24 cellular contexts compared by ENCODE assay signal in genomic region chrX:11125079-11125478, GRCh38.
"Had no signal": no experiment of that assay in that cellular context is flagged by ENCODE, and none has a peak within 500 bp of the region (broad histone marks: within the 10 kb centered on the region; RNA-seq: fewer than 3 reads in every experiment).

No MANE protein-coding gene starts in this region.

- H3K36me3 ChIP-seq: pancreas, thoracic aorta, transverse colon had no signal

- H3K4me1 Mint-ChIP-seq: naive B cell, neural crest cell had no signal

- H3K4me3 ChIP-seq: lung, pancreas, thoracic aorta, transverse colon, vagina had no signal

- H3K4me1 ChIP-seq: pancreas, vagina had no signal

- DNase-seq: cerebellar nuclear complex; cortex of kidney; effector memory CD8-positive, alpha-beta T cell; kidney; left cardiac atrium; left ventricle myocardium superior; naive B cell; pancreas; retina; stimulated activated CD4-positive, alpha-beta T cell treated with anti-CD3 and anti-CD28 coated beads, Interleukin-2, amount 100 ng/mL, for 24 hours; stimulated activated CD4-positive, alpha-beta T cell treated with anti-CD3 and anti-CD28 coated beads, Interleukin-4, amount 100 ng/mL, for 4 hours; stimulated activated naive CD8-positive, alpha-beta T cell treated with anti-CD3 and anti-CD28 coated beads, Interleukin-15, Interleukin-2, amounts not matched to agents 100 U/mL and 50 U/mL, for 24 hours; transverse colon had no signal

- H3K27ac ChIP-seq: neutrophil, pancreas, thoracic aorta, vagina had no signal

- H3K27me3 Mint-ChIP-seq: effector memory CD8-positive, alpha-beta T cell; memory B cell; naive B cell; natural killer cell treated with Interleukin-12 subunit alpha and Interleukin-12 subunit beta and Interleukin-15 and Interleukin-18, amount 100 ng/mL, for 72 hours; stimulated activated memory B cell treated with anti-CD40 and anti-IgM and Interleukin-4, amounts not matched to agents 10 μg/mL and 1 μg/mL and 100 μg/mL, for 72 hours had no signal

- H3K9me3 Mint-ChIP-seq: effector memory CD8-positive, alpha-beta T cell; natural killer cell treated with Interleukin-12 subunit alpha and Interleukin-12 subunit beta and Interleukin-15 and Interleukin-18, amount 100 ng/mL, for 72 hours had no signal

- H3K9me3 ChIP-seq: neutrophil, pancreas, thoracic aorta, transverse colon, vagina had no signal

- FAIRE-seq: endometrium, frontal cortex, kidney, pancreas had no signal

- H3K27me3 ChIP-seq: neutrophil, pancreas, transverse colon, vagina had no signal

- H3K4me3 Mint-ChIP-seq: effector memory CD8-positive, alpha-beta T cell; memory B cell; naive B cell; natural killer cell treated with Interleukin-12 subunit alpha and Interleukin-12 subunit beta and Interleukin-15 and Interleukin-18, amount 100 ng/mL, for 72 hours; neural crest cell; stimulated activated memory B cell treated with anti-CD40 and anti-IgM and Interleukin-4, amounts not matched to agents 10 μg/mL and 1 μg/mL and 100 μg/mL, for 72 hours had no signal

- H3K27ac Mint-ChIP-seq: effector memory CD8-positive, alpha-beta T cell; memory B cell; naive B cell; natural killer cell treated with Interleukin-12 subunit alpha and Interleukin-12 subunit beta and Interleukin-15 and Interleukin-18, amount 100 ng/mL, for 72 hours; stimulated activated memory B cell treated with anti-CD40 and anti-IgM and Interleukin-4, amounts not matched to agents 10 μg/mL and 1 μg/mL and 100 μg/mL, for 72 hours had no signal

- ATAC-seq: effector memory CD8-positive, alpha-beta T cell; left cardiac atrium; left ventricle myocardium superior; natural killer cell treated with Interleukin-12 subunit alpha and Interleukin-12 subunit beta and Interleukin-15 and Interleukin-18, amount 100 ng/mL, for 72 hours; pancreas; sciatic nerve; stimulated activated memory B cell treated with anti-CD40 and anti-IgM and Interleukin-4, amounts not matched to agents 10 μg/mL and 1 μg/mL and 100 μg/mL, for 72 hours; stimulated activated naive CD8-positive, alpha-beta T cell treated with anti-CD3 and anti-CD28 coated beads, Interleukin-15, Interleukin-2, amounts not matched to agents 100 U/mL and 50 U/mL, for 24 hours had no signal
